In the genomic region with DNA sequence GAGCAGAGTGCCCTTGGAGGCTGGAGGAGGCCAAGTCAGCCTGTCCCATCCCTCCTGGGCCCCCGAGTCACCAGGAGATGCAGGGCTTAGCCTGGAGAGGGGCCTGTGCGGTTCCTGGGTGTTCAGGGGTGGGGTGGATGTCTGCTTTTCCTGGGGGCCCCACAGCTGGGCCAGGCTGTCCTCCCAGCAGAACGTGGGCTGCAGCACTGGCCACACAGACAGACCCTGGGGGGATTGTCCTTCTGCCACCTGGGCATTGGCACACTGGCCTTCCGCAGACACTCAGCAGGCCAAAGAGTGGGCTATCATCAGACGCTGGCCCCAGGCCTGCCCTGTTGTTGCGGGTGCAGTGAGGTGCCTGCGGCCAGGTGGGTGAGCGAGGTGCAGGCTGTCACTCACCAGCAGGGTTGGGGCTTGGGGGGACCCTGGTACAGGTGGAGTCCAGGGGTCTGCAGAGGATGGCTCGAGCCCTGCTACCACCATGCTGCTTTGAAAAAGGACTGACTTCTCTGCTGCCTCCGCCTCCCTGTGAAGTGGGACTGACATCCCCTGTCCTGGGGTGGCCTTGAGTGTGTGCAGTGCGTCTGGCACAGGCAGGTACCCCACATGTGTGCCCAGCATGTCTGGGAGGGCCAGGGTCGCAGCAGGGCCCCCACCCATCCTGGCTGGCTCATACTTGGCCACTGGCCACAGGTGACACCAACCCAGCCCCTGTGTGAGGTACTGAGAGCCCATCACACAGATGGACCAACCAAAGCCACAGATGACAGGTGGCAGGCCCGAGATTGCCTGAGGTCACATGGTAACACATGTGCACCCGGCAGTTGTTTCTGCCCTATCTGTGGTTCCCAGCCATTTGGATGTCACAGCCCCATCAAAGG, we compare ENCODE assay signal across 1 cellular context.
TF ChIP-seq lines count a peak whose summit lies in the region.

No MANE protein-coding gene starts in this region.

TF ChIP-seq in K562, 482 proteins besides CTCF, POLR2A, EP300 and RAD21 (continued from another document):
- TF ChIP-seq, protein P1, sequence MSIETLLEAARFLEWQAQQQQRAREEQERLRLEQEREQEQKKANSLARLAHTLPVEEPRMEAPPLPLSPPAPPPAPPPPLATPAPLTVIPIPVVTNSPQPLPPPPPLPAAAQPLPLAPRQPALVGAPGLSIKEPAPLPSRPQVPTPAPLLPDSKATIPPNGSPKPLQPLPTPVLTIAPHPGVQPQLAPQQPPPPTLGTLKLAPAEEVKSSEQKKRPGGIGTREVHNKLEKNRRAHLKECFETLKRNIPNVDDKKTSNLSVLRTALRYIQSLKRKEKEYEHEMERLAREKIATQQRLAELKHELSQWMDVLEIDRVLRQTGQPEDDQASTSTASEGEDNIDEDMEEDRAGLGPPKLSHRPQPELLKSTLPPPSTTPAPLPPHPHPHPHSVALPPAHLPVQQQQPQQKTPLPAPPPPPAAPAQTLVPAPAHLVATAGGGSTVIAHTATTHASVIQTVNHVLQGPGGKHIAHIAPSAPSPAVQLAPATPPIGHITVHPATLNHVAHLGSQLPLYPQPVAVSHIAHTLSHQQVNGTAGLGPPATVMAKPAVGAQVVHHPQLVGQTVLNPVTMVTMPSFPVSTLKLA (conservative IDR thresholded peaks at IDR 0.05): 0 out of 4 replicates have a peak, but pooled peaks of 1 of the 2 experiments have one; percentile 46
- TF ChIP-seq TBP (optimal IDR thresholded peaks at IDR 0.05; ENCODE audit: low read depth, low read length): no peak
- peak in 1 of 2 experiments; percentile 46; a peak in 2 of 4 replicates for TF ChIP-seq KDM1A (IDR thresholded peaks at IDR 0.05)
- TF ChIP-seq, protein P2, sequence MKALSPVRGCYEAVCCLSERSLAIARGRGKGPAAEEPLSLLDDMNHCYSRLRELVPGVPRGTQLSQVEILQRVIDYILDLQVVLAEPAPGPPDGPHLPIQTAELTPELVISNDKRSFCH (CRISPR knock-in tag; IDR thresholded peaks at IDR 0.05): no peak
- TF ChIP-seq, protein P2 (tag; IDR thresholded peaks at IDR 0.05): no peak
- 0 out of 2 replicates have a peak, but pooled peaks have one; percentile 22 for TF ChIP-seq ZBTB7A (IDR thresholded peaks at IDR 0.05; ENCODE audit: borderline replicate concordance, control insufficient read depth, low read depth, low read length)
- TF ChIP-seq MCM5 (IDR thresholded peaks at IDR 0.05; ENCODE audit: low read depth): no peak
- no peak for TF ChIP-seq MBD2 (IDR thresholded peaks at IDR 0.05; ENCODE audit: borderline replicate concordance, low read depth)
- TF ChIP-seq CXXC5 (CRISPR knock-in tag; IDR thresholded peaks at IDR 0.05): peak; percentile 20; the same call in 1 of the 2 replicates
- 0 out of 4 replicates have a peak, but pooled peaks have one; percentile 25 to 34 for TF ChIP-seq TRIM24 (IDR thresholded peaks at IDR 0.05)
- no peak for TF ChIP-seq ZNF184 (CRISPR knock-in tag; IDR thresholded peaks at IDR 0.05)
- TF ChIP-seq TCF3 (CRISPR knock-in tag; IDR thresholded peaks at IDR 0.05): peak; percentile 87
